11 cellular contexts compared by ENCODE assay signal in genomic region chr10:45229823-45230222, GRCh38.
"Had no signal": no experiment of that assay in that cellular context is flagged by ENCODE, and none has a peak within 500 bp of the region (broad histone marks: within the 10 kb centered on the region; RNA-seq: fewer than 3 reads in every experiment).

No MANE protein-coding gene starts in this region.

- H3K4me1 ChIP-seq: HAP-1 had no signal

- H3K4me3 ChIP-seq: GM23248, GM23338, HAP-1 had no signal

- H3K9ac ChIP-seq: GM23248 had no signal

- DNase-seq: GM23248, GOT3, H7, H9, HCEC 1CT, HFFc6 had no signal

- H2AFZ ChIP-seq: GM23248, GM23338 had no signal

- FAIRE-seq: H1, H54 had no signal

- H3K4me2 ChIP-seq: GM23338 had no signal

- H3K36me3 ChIP-seq: HAP-1 had no signal

- ATAC-seq: GM23338, HCT116 had no signal

- H3K27ac ChIP-seq: GM23248 had no signal
